ENCODE assay signal across 8 cellular contexts in genomic region chr9:129139993-129140396, GRCh38. TPM values are rescaled to one million over a fixed set of nuclear protein-coding genes. Genes with fewer than 3 reads are reported as not detected.
DNase-seq lines count a peak whose midpoint lies in the region; ATAC-seq, FAIRE-seq and TF ChIP-seq lines count a peak whose summit lies in the region.

No MANE protein-coding gene starts in this region.

- DNase-seq in NCI-H1417 treated with DMSO at 0.1 percent for 48 hours (lab: John Stamatoyannopoulos, UW) (peak; percentile 13), T-helper 22 cell (ENCODE audit: low read depth) (peak; percentile 80), astrocyte (ENCODE audit: low read depth) (peak; percentile 99), hepatocyte (ENCODE audit: low spot score) (peak; percentile 98), renal cortical epithelial cell (ENCODE audit: low read depth) (peak; percentile 98)

- H3K27ac ChIP-seq in astrocyte (ENCODE audit: low read depth, low read length), result peak overlapping the region; percentile 100
- H3K27ac ChIP-seq in hepatocyte, result peak overlapping the region; percentile 100

- peak overlapping the region; percentile 97 for H3K9ac ChIP-seq in astrocyte (ENCODE audit: low read length)

- H3K4me1 Mint-ChIP-seq in astrocyte (ENCODE audit: low read depth, unreplicated experiment), result peaks cover 47% of the 10 kb centered on the region

- H3K36me3 ChIP-seq in astrocyte (ENCODE audit: insufficient read depth, low read length), result no peaks in the 10 kb centered on the region
- H3K36me3 ChIP-seq in hepatocyte (replicated peaks; ENCODE audit: insufficient read depth, low read depth), result no peaks in the 10 kb centered on the region

- H3K79me2 ChIP-seq in astrocyte (ENCODE audit: insufficient read depth, low read length), result peaks cover 25% of the 10 kb centered on the region
- H3K79me2 ChIP-seq in hepatocyte, result peaks cover 33% of the 10 kb centered on the region

- ATAC-seq in HG02759 (IDR thresholded peaks at IDR 0.05; ENCODE audit: unreplicated experiment) (peak; percentile 68), HG03342 (IDR thresholded peaks at IDR 0.05; ENCODE audit: unreplicated experiment) (no peak)

- H3K36me3 Mint-ChIP-seq in astrocyte (ENCODE audit: low read depth, unreplicated experiment), result peaks cover 4% of the 10 kb centered on the region

- H3K27me3 ChIP-seq in astrocyte (ENCODE audit: insufficient read depth, low read length) (no peaks in the 10 kb centered on the region), hepatocyte (no peaks in the 10 kb centered on the region)

- H3K4me2 ChIP-seq in astrocyte (ENCODE audit: low read length) (peak overlapping the region; percentile 88), hepatocyte (peak overlapping the region; percentile 82)

- no peaks in the 10 kb centered on the region for H3K27me3 Mint-ChIP-seq in astrocyte (ENCODE audit: low read depth, unreplicated experiment)

- peak overlapping the region; percentile 99 for H3K27ac Mint-ChIP-seq in astrocyte (ENCODE audit: unreplicated experiment)

- WGBS in hepatocyte (ENCODE audit: low lambda C conversion rate, missing lambda C conversion rate), result 0% methylated on average over 11 of the region's 11 CpGs

- no peak for TF ChIP-seq CTCF in astrocyte (IDR thresholded peaks at IDR 0.05; ENCODE audit: insufficient read depth, low read depth, low read length)
- no peak for TF ChIP-seq CTCF in hepatocyte (IDR thresholded peaks at IDR 0.05; ENCODE audit: poor library complexity)

- H3K4me3 ChIP-seq in GM08714 (ENCODE audit: low read length) (peak overlapping the region; percentile 37; the same call in 1 of the 2 replicates), astrocyte (ENCODE audit: insufficient read depth, low read depth, low read length) (peak overlapping the region; percentile 53), hepatocyte (peak overlapping the region; percentile 20)

- H3K9me3 ChIP-seq in astrocyte (ENCODE audit: insufficient read depth, low read depth, low read length), result no peaks in the 10 kb centered on the region
- H3K9me3 ChIP-seq in hepatocyte (ENCODE audit: low read depth), result no peaks in the 10 kb centered on the region

- FAIRE-seq in astrocyte (lab: Jason Lieb, UNC), result peak; percentile 73

- H2AFZ ChIP-seq in astrocyte (ENCODE audit: low read depth, low read length), result no peak overlapping the region
- H2AFZ ChIP-seq in hepatocyte, result no peak overlapping the region

- H3K9me2 ChIP-seq in hepatocyte (replicated peaks; ENCODE audit: insufficient read depth), result no peaks in the 10 kb centered on the region

- peaks cover 62% of the 10 kb centered on the region for H3K4me1 ChIP-seq in astrocyte (ENCODE audit: insufficient read depth, low read length)
- peaks cover 51% of the 10 kb centered on the region for H3K4me1 ChIP-seq in hepatocyte (ENCODE audit: insufficient read depth)

- no peaks in the 10 kb centered on the region for H3K9me3 Mint-ChIP-seq in astrocyte (ENCODE audit: unreplicated experiment)

- H4K20me1 ChIP-seq in astrocyte (ENCODE audit: insufficient read depth, low read length) (no peaks in the 10 kb centered on the region), hepatocyte (ENCODE audit: insufficient read depth, poor library complexity, severe bottlenecking) (no peaks in the 10 kb centered on the region)

- peak overlapping the region; percentile 72 for H3K4me3 Mint-ChIP-seq in astrocyte (ENCODE audit: unreplicated experiment)

RNA-seq across cellular contexts. Expression of gene PTPA, which starts 28.8 kb away (rescaled TPM):
- total RNA-seq in astrocyte (122 and 134 TPM in 2 replicates), hepatocyte (72.3 and 72.4 TPM in 2 replicates), renal cortical epithelial cell (167 and 235 TPM in 2 replicates)
- polyA plus RNA-seq in hepatocyte, result 55.3 and 60.9 TPM in 2 replicates

RNA-seq across cellular contexts. Expression of gene CRAT, which starts 29.4 kb away (rescaled TPM):
- total RNA-seq in astrocyte (21.2 and 25.3 TPM in 2 replicates), hepatocyte (39.3 and 40.4 TPM in 2 replicates), renal cortical epithelial cell (27.1 and 57.2 TPM in 2 replicates)
- 59.4 and 64.6 TPM in 2 replicates for polyA plus RNA-seq in hepatocyte

RNA-seq across cellular contexts. Expression of gene IER5L, which starts 38.1 kb away (rescaled TPM):
- total RNA-seq in astrocyte (47.0 and 55.0 TPM in 2 replicates), hepatocyte (34.5 and 38.0 TPM in 2 replicates), renal cortical epithelial cell (17.4 and 40.6 TPM in 2 replicates)
- 39.7 and 46.5 TPM in 2 replicates for polyA plus RNA-seq in hepatocyte

RNA-seq across cellular contexts. Expression of gene DOLPP1, which starts 59.1 kb away (rescaled TPM):
- total RNA-seq in astrocyte (14.9 and 17.9 TPM in 2 replicates), hepatocyte (16.2 and 23.8 TPM in 2 replicates), renal cortical epithelial cell (9.6 and 12.0 TPM in 2 replicates)
- polyA plus RNA-seq in hepatocyte, result 17.2 and 20.6 TPM in 2 replicates

Comparison
In these comparisons a context has a peak if more than half of its experiments do, and no peak if none do; other contexts are left out.
1. DNase-seq: peak in every context shown above with its lines; median percentile 99 in astrocyte; 98 in hepatocyte; 98 in renal cortical epithelial cell; 80 in T-helper 22 cell; 13 in NCI-H1417 treated with DMSO at 0.1 percent for 48 hours.